ENCODE assay signal across 9 cellular contexts in genomic region chr17:39700148-39700987, GRCh38. TPM values are rescaled to one million over a fixed set of nuclear protein-coding genes. Genes with fewer than 3 reads are reported as not detected.
A peak's percentile ranks its signal among the peaks of the same experiment; 100 is the strongest.
DNase-seq lines count a peak whose midpoint lies in the region; ATAC-seq and TF ChIP-seq lines count a peak whose summit lies in the region.
"Had no signal": no experiment of that assay in that cellular context is flagged by ENCODE, and none has a peak within 500 bp of the region (broad histone marks: within the 10 kb centered on the region; RNA-seq: fewer than 3 reads in every experiment).

No MANE protein-coding gene starts in this region.

- no peaks in the 10 kb centered on the region for H3K79me2 ChIP-seq in OCI-LY7 (ENCODE audit: insufficient read depth, low read depth, low read length)

- no peaks in the 10 kb centered on the region for H3K27me3 ChIP-seq in iPS-18a (ENCODE audit: control insufficient read depth, insufficient read depth, low read length)

- no peaks in the 10 kb centered on the region for H4K20me1 ChIP-seq in OCI-LY7 (ENCODE audit: insufficient read depth, low read length)

- DNase-seq in sciatic nerve (ENCODE audit: low spot score) (no peak), NCI-H345 (lab: John Stamatoyannopoulos, UW) (no peak), OCI-LY7 (ENCODE audit: low spot score) (no peak)
- no peak for DNase-seq in stimulated activated CD8-positive, alpha-beta memory T cell treated with anti-CD3 and anti-CD28 coated beads, Interleukin-4, amount 100 ng/mL, for 48 hours
- DNase-seq: NCI-H2081 treated with DMSO at 0.1 percent for 48 hours had no signal

- peaks cover 53% of the 10 kb centered on the region for H3K4me1 Mint-ChIP-seq in brain

- H3K27ac ChIP-seq in iPS-18a (ENCODE audit: low read length) = peak overlapping the region; percentile 56
- H3K27ac ChIP-seq in OCI-LY7 (ENCODE audit: low read depth, low read length, poor library complexity, severe bottlenecking) = no peak overlapping the region

- POLR2A ChIA-PET in OCI-LY7 (lab: Charles Lee) = interaction anchor here (0.9 kb wide), 1 partner anchor 10 kb away, joined by 3 read pairs; no protein-coding TSS in a partner anchor

- CTCF ChIA-PET in OCI-LY7 (lab: Charles Lee; ENCODE audit: unreplicated experiment) = no interaction called here

- H3K36me3 Mint-ChIP-seq in brain = peaks cover 9% of the 10 kb centered on the region

- H3K4me3 Mint-ChIP-seq in brain = peak overlapping the region; percentile 81 to 94 (median 92)

- H3K9ac ChIP-seq in ES-I3 (ENCODE audit: low read depth, low read length) = peak overlapping the region; percentile 91
- peak overlapping the region; percentile 76 for H3K9ac ChIP-seq in iPS-18a (ENCODE audit: low read length)

- BruUV-seq in OCI-LY7 (replicated peaks; lab: Mats Ljungman, UMichigan) = no TSS peak

- H3K9me3 ChIP-seq in ES-I3 (ENCODE audit: control insufficient read depth, insufficient read depth, low read length) (no peaks in the 10 kb centered on the region), iPS-18a (ENCODE audit: control insufficient read depth, low read depth, low read length) (no peaks in the 10 kb centered on the region), OCI-LY7 (ENCODE audit: low read length) (no peaks in the 10 kb centered on the region)

- H3K27me3 Mint-ChIP-seq in brain = peaks cover 18% of the 10 kb centered on the region

- no peak for TF ChIP-seq CTCF in brain (conservative IDR thresholded peaks at IDR 0.05)
- no peak for TF ChIP-seq CTCF in OCI-LY7 (conservative IDR thresholded peaks at IDR 0.05; ENCODE audit: low read length)

- no peak overlapping the region for H2AFZ ChIP-seq in OCI-LY7 (ENCODE audit: low read length)

- H3K27ac Mint-ChIP-seq in brain = peak overlapping the region in 4 of 5 experiments; percentile 43 to 94 (median 88)

- no peak overlapping the region for H3K4me2 ChIP-seq in OCI-LY7 (ENCODE audit: low read length)

- no peaks in the 10 kb centered on the region for H3K9me3 Mint-ChIP-seq in brain

- H3K4me1 ChIP-seq in ES-I3 (ENCODE audit: insufficient read depth, low read length) (peaks cover 35% of the 10 kb centered on the region), iPS-18a (ENCODE audit: control insufficient read depth, low read depth, low read length) (peaks cover 54% of the 10 kb centered on the region), OCI-LY7 (ENCODE audit: insufficient read depth, low read length, poor library complexity, severe bottlenecking) (peaks cover 4% of the 10 kb centered on the region)

- H3K36me3 ChIP-seq in ES-I3 (ENCODE audit: insufficient read depth, low read length) (no peaks in the 10 kb centered on the region), iPS-18a (ENCODE audit: control insufficient read depth, low read depth, low read length) (no peaks in the 10 kb centered on the region), OCI-LY7 (ENCODE audit: insufficient read depth, low read length) (no peaks in the 10 kb centered on the region)

- intact Hi-C loops in sciatic nerve (cut with DNase I) = no loop called here
- intact Hi-C loops in OCI-LY7 (cut with micrococcal nuclease; ENCODE audit: unreplicated experiment) = no loop called here

- H3K4me3 ChIP-seq in iPS-18a (ENCODE audit: low read length) (peak overlapping the region; percentile 91), OCI-LY7 (ENCODE audit: low read depth, low read length, poor library complexity, severe bottlenecking) (no peak overlapping the region)

- H3K9me2 ChIP-seq in OCI-LY7 (ENCODE audit: insufficient read depth, low read length) = no peaks in the 10 kb centered on the region

- ATAC-seq in sciatic nerve = peak; percentile 35
- ATAC-seq in GM21619 (IDR thresholded peaks at IDR 0.05; ENCODE audit: unreplicated experiment) = no peak

RNA-seq across cellular contexts. Expression of gene ERBB2, which starts 0.5 kb away (rescaled TPM):
- polyA plus RNA-seq in brain (ENCODE audit: insufficient read depth, low read depth, low replicate concordance) = 21.1 TPM
- 131 TPM for total RNA-seq in sciatic nerve
- 5.8 and 6.5 TPM in 2 replicates for total RNA-seq in OCI-LY7 (2014; rRNA removed; shearing (Covaris generic))
- 11.4 and 14.6 TPM in 2 replicates for total RNA-seq in OCI-LY7 (2022)

RNA-seq across cellular contexts. Expression of gene PGAP3, which starts 12.5 kb away (rescaled TPM):
- 13.0 TPM for polyA plus RNA-seq in brain (ENCODE audit: insufficient read depth, low read depth, low replicate concordance)
- total RNA-seq in sciatic nerve (16.0 TPM), OCI-LY7 (2022) (9.2 and 12.4 TPM in 2 replicates)
- 4.5 and 8.7 TPM in 2 replicates for total RNA-seq in OCI-LY7 (2014; rRNA removed; shearing (Covaris generic))

RNA-seq across cellular contexts. Expression of gene MIEN1, which starts 30.0 kb away (rescaled TPM):
- polyA plus RNA-seq in brain (ENCODE audit: insufficient read depth, low read depth, low replicate concordance) = 148 TPM
- total RNA-seq in sciatic nerve = 18.5 TPM
- total RNA-seq in OCI-LY7 (2014; rRNA removed; shearing (Covaris generic)) = 77.3 and 89.9 TPM in 2 replicates
- total RNA-seq in OCI-LY7 (2022) = 55.4 and 59.4 TPM in 2 replicates

RNA-seq across cellular contexts. Expression of gene PNMT, which starts 32.1 kb away (rescaled TPM):
- 2.9 TPM for polyA plus RNA-seq in brain (ENCODE audit: insufficient read depth, low read depth, low replicate concordance)
- 1.3 TPM for total RNA-seq in sciatic nerve
- not detected in 2 replicates for total RNA-seq in OCI-LY7 (2014; rRNA removed; shearing (Covaris generic))
- total RNA-seq in OCI-LY7 (2022) = not detected in 2 replicates

RNA-seq across cellular contexts. Expression of gene TCAP, which starts 35.2 kb away (rescaled TPM):
- 2.1 TPM for polyA plus RNA-seq in brain (ENCODE audit: insufficient read depth, low read depth, low replicate concordance)
- total RNA-seq in sciatic nerve (2.0 TPM), OCI-LY7 (2022) (2.7 TPM in 2 replicates)
- total RNA-seq in OCI-LY7 (2014; rRNA removed; shearing (Covaris generic)) = 1.5 and 9.4 TPM in 2 replicates
